8 cellular contexts compared by ENCODE assay signal in genomic region chr6:27502508-27503435, GRCh38. TPM values are rescaled to one million over a fixed set of nuclear protein-coding genes. Genes with fewer than 3 reads are reported as not detected.
DNase-seq lines count a peak whose midpoint lies in the region; ATAC-seq and TF ChIP-seq lines count a peak whose summit lies in the region.

No MANE protein-coding gene starts in this region.

- peak overlapping the region; percentile 95 for H3K4me3 Mint-ChIP-seq in CD4-positive, alpha-beta T cell
- peak overlapping the region; percentile 90 for H3K4me3 Mint-ChIP-seq in glutamatergic neuron (ENCODE audit: unreplicated experiment)
- peak overlapping the region; percentile 78 for H3K4me3 Mint-ChIP-seq in progenitor cell of endocrine pancreas (ENCODE audit: low read depth)

- peak; percentile 57 for ATAC-seq in CD4-positive, alpha-beta T cell (ENCODE audit: poor library complexity)
- ATAC-seq in GM21423 (IDR thresholded peaks at IDR 0.05; ENCODE audit: unreplicated experiment): peak; percentile 45

- H3K4me3 ChIP-seq in SJSA1: peak overlapping the region; percentile 39

- peaks cover 17% of the 10 kb centered on the region for H3K27me3 ChIP-seq in CD4-positive, alpha-beta T cell (ENCODE audit: control insufficient read depth, insufficient read depth, low read length)
- no peaks in the 10 kb centered on the region for H3K27me3 ChIP-seq in SJSA1 (replicated peaks)

- no peaks in the 10 kb centered on the region for H3K36me3 ChIP-seq in SJSA1

- POLR2A ChIA-PET in CD4-positive, alpha-beta T cell (lab: Charles Lee): interaction anchor here (0.7 to 4.4 kb wide), 11 partner anchors 16 to 390 kb away, joined by 3 to 43 read pairs (median 5); partner anchors contain the start of gene ZNF184

- no peaks in the 10 kb centered on the region for H3K4me1 ChIP-seq in SJSA1 (replicated peaks)

- peaks cover 42% of the 10 kb centered on the region for H3K27me3 Mint-ChIP-seq in CD4-positive, alpha-beta T cell
- peaks cover 15% of the 10 kb centered on the region for H3K27me3 Mint-ChIP-seq in glutamatergic neuron (ENCODE audit: unreplicated experiment)
- peaks cover 36% of the 10 kb centered on the region for H3K27me3 Mint-ChIP-seq in progenitor cell of endocrine pancreas

- no peaks in the 10 kb centered on the region for H3K9me3 Mint-ChIP-seq in CD4-positive, alpha-beta T cell
- H3K9me3 Mint-ChIP-seq in glutamatergic neuron (ENCODE audit: unreplicated experiment) (peaks cover 17% of the 10 kb centered on the region), progenitor cell of endocrine pancreas (ENCODE audit: low read depth) (no peaks in the 10 kb centered on the region)

- H3K36me3 Mint-ChIP-seq in CD4-positive, alpha-beta T cell (ENCODE audit: low read depth): peaks cover 28% of the 10 kb centered on the region
- H3K36me3 Mint-ChIP-seq in glutamatergic neuron (ENCODE audit: unreplicated experiment) (no peaks in the 10 kb centered on the region), progenitor cell of endocrine pancreas (ENCODE audit: insufficient read depth) (no peaks in the 10 kb centered on the region)

- H3K27ac ChIP-seq in CD4-positive, alpha-beta T cell (ENCODE audit: low read depth, low read length): peak overlapping the region; percentile 33
- no peak overlapping the region for H3K27ac ChIP-seq in SJSA1

- in situ Hi-C loops in KBM-7 (cut with MboI; ENCODE audit: low pct_unique_long_range_greater_than_20kb, low sequenced_read_pairs): no loop called here

- DNase-seq in CD4-positive, alpha-beta T cell: peak; percentile 37 to 74 (median 56)
- DNase-seq in KBM-7: peak; percentile 91
- DNase-seq in SJSA1 (ENCODE audit: low read depth in 1 of 2, low spot score in 2 of 2): peak; percentile 77 to 88
- peak; percentile 54 for DNase-seq in activated gamma-delta T cell treated with Interleukin-2 at 50 U/mL for 16 hours
- DNase-seq in glutamatergic neuron: peak; percentile 54
- DNase-seq in progenitor cell of endocrine pancreas (ENCODE audit: low spot score, unreplicated experiment): no peak
- no peak for DNase-seq in HuH-7 (ENCODE audit: low spot score)

- H3K9me3 ChIP-seq in CD4-positive, alpha-beta T cell (ENCODE audit: control insufficient read depth, low read length): no peaks in the 10 kb centered on the region
- H3K9me3 ChIP-seq in SJSA1 (replicated peaks): no peaks in the 10 kb centered on the region

- intact Hi-C loops in CD4-positive, alpha-beta T cell (cut with DNase I, micrococcal nuclease): loop anchor here in 1 of 2 experiments (1.0 to 5.0 kb wide), 5 partner anchors 17 to 400 kb away; no protein-coding TSS in a partner anchor

- TF ChIP-seq CTCF in CD4-positive, alpha-beta T cell (IDR thresholded peaks at IDR 0.05): no peak
- no peak for TF ChIP-seq CTCF in glutamatergic neuron (IDR thresholded peaks at IDR 0.05; ENCODE audit: partially characterized antibody, unreplicated experiment)
- no peak for TF ChIP-seq CTCF in progenitor cell of endocrine pancreas (IDR thresholded peaks at IDR 0.05; ENCODE audit: unreplicated experiment)

- CTCF ChIA-PET in CD4-positive, alpha-beta T cell (lab: Charles Lee): interaction anchor here (0.7 to 1.8 kb wide), 2 partner anchors 177 to 249 kb away, joined by 3 to 4 read pairs; no protein-coding TSS in a partner anchor

- peaks cover 46% of the 10 kb centered on the region for H3K4me1 Mint-ChIP-seq in CD4-positive, alpha-beta T cell (ENCODE audit: low read depth)
- H3K4me1 Mint-ChIP-seq in glutamatergic neuron (ENCODE audit: low read depth, unreplicated experiment) (no peaks in the 10 kb centered on the region), progenitor cell of endocrine pancreas (ENCODE audit: low read depth) (peaks cover 4% of the 10 kb centered on the region)

- peak overlapping the region; percentile 94 for H3K27ac Mint-ChIP-seq in CD4-positive, alpha-beta T cell
- H3K27ac Mint-ChIP-seq in glutamatergic neuron (ENCODE audit: unreplicated experiment) (peak overlapping the region; percentile 60), progenitor cell of endocrine pancreas (peak overlapping the region; percentile 97)

RNA-seq across cellular contexts. Expression of gene ZNF184, which starts 29.9 kb away (rescaled TPM):
- 10 to 100 TPM; 19.6 to 21.1 TPM for total RNA-seq in CD4-positive, alpha-beta T cell
- 10.3 and 11.3 TPM in 2 replicates for total RNA-seq in SJSA1 (2014; rRNA removed; shearing (Covaris generic))
- total RNA-seq in glutamatergic neuron (ENCODE audit: unreplicated experiment) (10.8 TPM), progenitor cell of endocrine pancreas (17.9 and 18.5 TPM in 2 replicates)

Comparison
In these comparisons a context has a peak if more than half of its experiments do, and no peak if none do; other contexts are left out.
1. DNase-seq: peak in CD4-positive, alpha-beta T cell (10 of 10), KBM-7 (single experiment), SJSA1 (2 of 2), activated gamma-delta T cell treated with Interleukin-2 at 50 U/mL for 16 hours (single experiment) and glutamatergic neuron (single experiment); none in progenitor cell of endocrine pancreas (single experiment) and HuH-7 (single experiment).
2. Peak in every context shown above with its lines, with median percentiles within 50 percentile points of each other: H3K27ac Mint-ChIP-seq and H3K4me3 Mint-ChIP-seq.